Comparison of ENCODE assay signal across 12 cellular contexts in genomic region chr20:31701591-31701990, GRCh38. TPM values are rescaled to one million over a fixed set of nuclear protein-coding genes. Genes with fewer than 3 reads are reported as not detected.
A peak's percentile ranks its signal among the peaks of the same experiment; 100 is the strongest.
DNase-seq lines count a peak whose midpoint lies in the region; ATAC-seq and TF ChIP-seq lines count a peak whose summit lies in the region.
"Had no signal": no experiment of that assay in that cellular context is flagged by ENCODE, and none has a peak within 500 bp of the region (broad histone marks: within the 10 kb centered on the region; RNA-seq: fewer than 3 reads in every experiment).

No MANE protein-coding gene starts in this region.

- H3K4me3 Mint-ChIP-seq in activated CD8-positive, alpha-beta memory T cell treated with anti-CD3 and anti-CD28 coated beads, Interleukin-2, amount 10 ng/mL, durations not matched to agents 7 days and 5 days: no peak overlapping the region
- peak overlapping the region; percentile 52 for H3K4me3 Mint-ChIP-seq in activated T-helper 17 cell treated with anti-CD3 and anti-CD28 coated beads, Interleukin-2, amount 50 U/mL, for 72 hours

- peaks cover 89% of the 10 kb centered on the region for H3K79me2 ChIP-seq in hepatocyte

- no peak overlapping the region for H3K4me3 ChIP-seq in hepatocyte

- H3K4me2 ChIP-seq in hepatocyte: no peak overlapping the region

- no peak for ATAC-seq in activated CD8-positive, alpha-beta memory T cell treated with anti-CD3 and anti-CD28 coated beads, Interleukin-2, amount 10 ng/mL, durations not matched to agents 7 days and 5 days
- no peak for ATAC-seq in activated T-helper 17 cell treated with anti-CD3 and anti-CD28 coated beads, Interleukin-2, amount 50 U/mL, for 72 hours (replicated peaks)
- ATAC-seq: SK-N-SH treated with all-trans-retinoic acid at 6 μM for 48 hours had no signal

- H3K36me3 ChIP-seq in hepatocyte (replicated peaks; ENCODE audit: insufficient read depth, low read depth): no peaks in the 10 kb centered on the region

- peaks cover 62% of the 10 kb centered on the region for H3K4me1 Mint-ChIP-seq in activated CD8-positive, alpha-beta memory T cell treated with anti-CD3 and anti-CD28 coated beads, Interleukin-2, amount 10 ng/mL, durations not matched to agents 7 days and 5 days
- H3K4me1 Mint-ChIP-seq in activated T-helper 17 cell treated with anti-CD3 and anti-CD28 coated beads, Interleukin-2, amount 50 U/mL, for 72 hours: peaks cover 56% of the 10 kb centered on the region

- peak overlapping the region; percentile 64 for H3K27ac Mint-ChIP-seq in activated CD8-positive, alpha-beta memory T cell treated with anti-CD3 and anti-CD28 coated beads, Interleukin-2, amount 10 ng/mL, durations not matched to agents 7 days and 5 days
- peak overlapping the region; percentile 46 for H3K27ac Mint-ChIP-seq in activated T-helper 17 cell treated with anti-CD3 and anti-CD28 coated beads, Interleukin-2, amount 50 U/mL, for 72 hours

- CTCF ChIA-PET in activated CD8-positive, alpha-beta memory T cell treated with anti-CD3 and anti-CD28 coated beads, Interleukin-2, amount 10 ng/mL, durations not matched to agents 7 days and 5 days (lab: Charles Lee): interaction anchor here (0.9 to 11.0 kb wide), 3 partner anchors 8 to 18 kb away, joined by 3 to 120 read pairs (median 3); partner anchors contain the start of gene BCL2L1

- H3K9me3 Mint-ChIP-seq in activated CD8-positive, alpha-beta memory T cell treated with anti-CD3 and anti-CD28 coated beads, Interleukin-2, amount 10 ng/mL, durations not matched to agents 7 days and 5 days (ENCODE audit: low read depth): no peaks in the 10 kb centered on the region
- H3K9me3 Mint-ChIP-seq in activated T-helper 17 cell treated with anti-CD3 and anti-CD28 coated beads, Interleukin-2, amount 50 U/mL, for 72 hours: no peaks in the 10 kb centered on the region

- no peaks in the 10 kb centered on the region for H3K27me3 Mint-ChIP-seq in activated CD8-positive, alpha-beta memory T cell treated with anti-CD3 and anti-CD28 coated beads, Interleukin-2, amount 10 ng/mL, durations not matched to agents 7 days and 5 days
- no peaks in the 10 kb centered on the region for H3K27me3 Mint-ChIP-seq in activated T-helper 17 cell treated with anti-CD3 and anti-CD28 coated beads, Interleukin-2, amount 50 U/mL, for 72 hours

- no peak overlapping the region for H2AFZ ChIP-seq in hepatocyte

- H3K27me3 ChIP-seq in hepatocyte: no peaks in the 10 kb centered on the region

- H3K4me1 ChIP-seq in hepatocyte (ENCODE audit: insufficient read depth): peaks cover 48% of the 10 kb centered on the region

- no peak for TF ChIP-seq CTCF in hepatocyte (IDR thresholded peaks at IDR 0.05; ENCODE audit: poor library complexity)

- H3K9me3 ChIP-seq in hepatocyte (ENCODE audit: low read depth): no peaks in the 10 kb centered on the region

- no peaks in the 10 kb centered on the region for H4K20me1 ChIP-seq in hepatocyte (ENCODE audit: insufficient read depth, poor library complexity, severe bottlenecking)

- peak overlapping the region; percentile 99 for H3K27ac ChIP-seq in hepatocyte
- H3K27ac ChIP-seq in substantia nigra (ENCODE audit: low read depth, low read length, poor library complexity, severe bottlenecking): peak overlapping the region; percentile 23
- H3K27ac ChIP-seq: HL-60 had no signal

- WGBS in hepatocyte (ENCODE audit: low lambda C conversion rate, missing lambda C conversion rate): 91% methylated on average over 1 of the region's 1 CpG

- H3K36me3 Mint-ChIP-seq in activated CD8-positive, alpha-beta memory T cell treated with anti-CD3 and anti-CD28 coated beads, Interleukin-2, amount 10 ng/mL, durations not matched to agents 7 days and 5 days: peaks cover 41% of the 10 kb centered on the region
- H3K36me3 Mint-ChIP-seq in activated T-helper 17 cell treated with anti-CD3 and anti-CD28 coated beads, Interleukin-2, amount 50 U/mL, for 72 hours (ENCODE audit: low read depth): peaks cover 96% of the 10 kb centered on the region

- DNase-seq in activated CD8-positive, alpha-beta memory T cell treated with anti-CD3 and anti-CD28 coated beads, Interleukin-2, amount 10 ng/mL, durations not matched to agents 7 days and 5 days: no peak
- no peak for DNase-seq in activated CD8-positive, alpha-beta memory T cell treated with anti-CD3 and anti-CD28 coated beads, Interleukin-2, amount 50 U/mL, for 4 hours
- DNase-seq in hepatocyte (ENCODE audit: low spot score) (no peak), substantia nigra (lab: John Stamatoyannopoulos, UW) (no peak), hypothalamus (lab: John Stamatoyannopoulos, UW) (no peak), NCI-H1417 (lab: John Stamatoyannopoulos, UW) (no peak), NCI-H1436 (lab: John Stamatoyannopoulos, UW) (no peak)
- DNase-seq: DMS53; stimulated activated CD4-positive, alpha-beta T cell treated with anti-CD3 and anti-CD28 coated beads, Interleukin-15, amount 100 ng/mL, for 24 hours had no signal

- H3K9me2 ChIP-seq in hepatocyte (replicated peaks; ENCODE audit: insufficient read depth): no peaks in the 10 kb centered on the region

RNA-seq across cellular contexts. Expression of gene BCL2L1, which starts 21.1 kb away (rescaled TPM):
- 100 to 1,000 TPM in 1 of 2 experiments, 10 to 100 TPM in 1; 69.8 to 121 TPM for total RNA-seq in activated CD8-positive, alpha-beta memory T cell treated with anti-CD3 and anti-CD28 coated beads, Interleukin-2, amount 10 ng/mL, durations not matched to agents 7 days and 5 days
- 100 to 1,000 TPM in 1 of 2 donors, 10 to 100 TPM in 1; 86.7 to 134 TPM for total RNA-seq in activated T-helper 17 cell treated with anti-CD3 and anti-CD28 coated beads, Interleukin-2, amount 50 U/mL, for 72 hours
- total RNA-seq in hepatocyte: 139 and 145 TPM in 2 replicates
- 104 and 108 TPM in 2 replicates for polyA plus RNA-seq in hepatocyte

RNA-seq across cellular contexts. Expression of gene TPX2, which starts 37.5 kb away (rescaled TPM):
- total RNA-seq in activated CD8-positive, alpha-beta memory T cell treated with anti-CD3 and anti-CD28 coated beads, Interleukin-2, amount 10 ng/mL, durations not matched to agents 7 days and 5 days: 100 to 1,000 TPM; 148 to 159 TPM
- total RNA-seq in activated T-helper 17 cell treated with anti-CD3 and anti-CD28 coated beads, Interleukin-2, amount 50 U/mL, for 72 hours: 100 to 1,000 TPM; 122 to 142 TPM
- total RNA-seq in hepatocyte: 22.9 and 23.9 TPM in 2 replicates
- polyA plus RNA-seq in hepatocyte: 16.3 and 18.5 TPM in 2 replicates
